Comparison of ENCODE assay signal across 7 cellular contexts in the genomic region with DNA sequence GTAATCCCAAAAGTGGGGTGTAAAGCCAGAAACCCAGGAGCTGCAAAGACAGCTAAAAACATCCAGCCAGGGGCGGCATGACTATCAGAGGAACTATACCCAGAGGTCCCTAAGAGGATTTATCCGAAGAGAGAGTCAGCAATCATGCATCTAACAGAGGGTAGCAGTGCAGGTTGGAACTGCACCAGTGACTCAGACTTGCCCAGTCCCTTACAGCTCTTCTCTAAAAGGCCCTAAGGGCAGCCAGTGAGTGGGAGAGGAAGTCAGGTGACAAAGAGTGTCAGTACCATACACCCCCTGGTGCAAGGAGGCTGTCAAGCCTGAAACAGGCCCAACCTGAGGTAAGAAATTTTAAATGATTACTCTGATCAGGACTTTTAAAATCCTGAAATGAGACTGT.
DNase-seq lines count a peak whose midpoint lies in the region; ATAC-seq and TF ChIP-seq lines count a peak whose summit lies in the region.

No MANE protein-coding gene starts in this region.

- H3K27me3 Mint-ChIP-seq in activated naive CD4-positive, alpha-beta T cell treated with anti-CD3 and anti-CD28 coated beads for 36 hours (ENCODE audit: low read depth): no peaks in the 10 kb centered on the region
- no peaks in the 10 kb centered on the region for H3K27me3 Mint-ChIP-seq in osteocyte (ENCODE audit: unreplicated experiment)

- H3K9ac ChIP-seq in Karpas-422 (ENCODE audit: low read length): no peak overlapping the region

- DNase-seq in Karpas-422: peak; percentile 61
- peak; percentile 71 for DNase-seq in activated naive CD4-positive, alpha-beta T cell treated with anti-CD3 and anti-CD28 coated beads for 36 hours
- no peak for DNase-seq in osteocyte (ENCODE audit: extremely low spot score, unreplicated experiment)
- no peak for DNase-seq in NCI-H526 (lab: John Stamatoyannopoulos, UW)
- no peak for DNase-seq in NCI-H446 (lab: John Stamatoyannopoulos, UW)

- H3K9me2 ChIP-seq in Karpas-422 (replicated peaks; ENCODE audit: insufficient read depth, low read length): no peaks in the 10 kb centered on the region

- H3K27ac Mint-ChIP-seq in activated naive CD4-positive, alpha-beta T cell treated with anti-CD3 and anti-CD28 coated beads for 36 hours: peak overlapping the region; percentile 71
- H3K27ac Mint-ChIP-seq in osteocyte (ENCODE audit: unreplicated experiment): peak overlapping the region; percentile 50

- peak overlapping the region; percentile 54 for H3K27ac ChIP-seq in Karpas-422 (ENCODE audit: low read length)

- CTCF ChIA-PET in activated naive CD4-positive, alpha-beta T cell treated with anti-CD3 and anti-CD28 coated beads for 36 hours (lab: Charles Lee): interaction anchor here (0.7 to 1.8 kb wide), 4 partner anchors 9 to 126 kb away, joined by 3 to 5 read pairs (median 4); no protein-coding TSS in a partner anchor

- no peaks in the 10 kb centered on the region for H3K9me3 Mint-ChIP-seq in activated naive CD4-positive, alpha-beta T cell treated with anti-CD3 and anti-CD28 coated beads for 36 hours
- no peaks in the 10 kb centered on the region for H3K9me3 Mint-ChIP-seq in osteocyte (ENCODE audit: unreplicated experiment)

- H3K79me2 ChIP-seq in Karpas-422 (ENCODE audit: low read length): peaks cover 95% of the 10 kb centered on the region

- no peaks in the 10 kb centered on the region for H3K27me3 ChIP-seq in Karpas-422 (ENCODE audit: low read length)

- TF ChIP-seq CTCF in osteocyte (IDR thresholded peaks at IDR 0.05): no peak

- intact Hi-C loops in activated naive CD4-positive, alpha-beta T cell treated with anti-CD3 and anti-CD28 coated beads for 36 hours (cut with micrococcal nuclease): loop anchor here (1.0 to 2.0 kb wide), 3 partner anchors 9 to 126 kb away; no protein-coding TSS in a partner anchor

- H3K4me3 ChIP-seq in Karpas-422 (ENCODE audit: low read length): no peak overlapping the region

- H3K4me3 Mint-ChIP-seq in activated naive CD4-positive, alpha-beta T cell treated with anti-CD3 and anti-CD28 coated beads for 36 hours: no peak overlapping the region
- no peak overlapping the region for H3K4me3 Mint-ChIP-seq in osteocyte (ENCODE audit: unreplicated experiment)

- ATAC-seq in GM18508 (IDR thresholded peaks at IDR 0.05; ENCODE audit: insufficient read depth, unreplicated experiment) (peak; percentile 90), GM21723 (IDR thresholded peaks at IDR 0.05; ENCODE audit: unreplicated experiment) (peak; percentile 93)

- H3K9me3 ChIP-seq in Karpas-422 (ENCODE audit: low read length): no peaks in the 10 kb centered on the region

- H4K20me1 ChIP-seq in Karpas-422 (ENCODE audit: insufficient read depth, low read depth, low read length): no peaks in the 10 kb centered on the region

- no peak overlapping the region for H3K4me2 ChIP-seq in Karpas-422 (ENCODE audit: low read depth, low read length, poor library complexity, severe bottlenecking)

- H3K4me1 Mint-ChIP-seq in activated naive CD4-positive, alpha-beta T cell treated with anti-CD3 and anti-CD28 coated beads for 36 hours (ENCODE audit: low read depth): peaks cover 46% of the 10 kb centered on the region
- peaks cover 55% of the 10 kb centered on the region for H3K4me1 Mint-ChIP-seq in osteocyte (ENCODE audit: unreplicated experiment)

- peaks cover 51% of the 10 kb centered on the region for H3K36me3 ChIP-seq in Karpas-422 (ENCODE audit: insufficient read depth, low read length)

- H3K36me3 Mint-ChIP-seq in activated naive CD4-positive, alpha-beta T cell treated with anti-CD3 and anti-CD28 coated beads for 36 hours (ENCODE audit: low read depth): peaks cover 20% of the 10 kb centered on the region
- peaks cover 11% of the 10 kb centered on the region for H3K36me3 Mint-ChIP-seq in osteocyte (ENCODE audit: unreplicated experiment)

- peaks cover 55% of the 10 kb centered on the region for H3K4me1 ChIP-seq in Karpas-422 (ENCODE audit: low read length)

- no peak overlapping the region for H2AFZ ChIP-seq in Karpas-422 (ENCODE audit: low read length)

Comparison
In these comparisons a context has a peak if more than half of its experiments do, and no peak if none do; other contexts are left out.
1. DNase-seq: peak in Karpas-422 (single experiment) and activated naive CD4-positive, alpha-beta T cell treated with anti-CD3 and anti-CD28 coated beads for 36 hours (single experiment); none in osteocyte (single experiment), NCI-H526 (0 of 2) and NCI-H446 (0 of 2).